ENCODE assay signal across 9 cellular contexts in the genomic region with DNA sequence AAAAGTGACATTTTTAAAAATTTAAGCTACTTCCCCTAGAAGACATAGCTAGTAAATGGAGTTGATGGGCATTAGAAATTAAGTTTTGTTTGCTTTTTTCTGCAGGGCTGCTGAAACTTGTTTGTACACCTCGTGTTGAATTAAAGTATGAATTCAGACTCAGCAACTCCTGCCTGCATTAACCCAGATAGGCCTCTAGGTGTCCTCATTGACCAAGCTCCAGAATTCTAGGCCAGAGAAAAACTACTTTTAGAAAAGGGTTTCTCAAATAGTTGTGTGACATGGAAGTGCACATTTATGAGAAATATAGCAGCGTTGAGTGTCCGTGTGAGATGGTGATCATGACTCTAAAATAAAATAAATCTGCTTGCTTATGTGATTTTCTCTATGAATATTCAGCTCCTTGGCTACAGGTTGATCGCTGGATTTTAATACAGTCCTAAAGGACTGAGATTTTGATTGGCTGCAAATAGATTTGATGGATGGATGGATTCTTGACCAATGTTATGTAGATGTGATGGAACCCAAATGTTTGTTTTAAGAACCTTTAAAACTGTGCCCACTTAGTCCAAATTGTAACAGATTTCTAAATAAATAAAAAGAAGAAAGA. TPM values are rescaled to one million over a fixed set of nuclear protein-coding genes. Genes with fewer than 3 reads are reported as not detected.
DNase-seq lines count a peak whose midpoint lies in the region; ATAC-seq and TF ChIP-seq lines count a peak whose summit lies in the region.
"Had no signal": no experiment of that assay in that cellular context is flagged by ENCODE, and none has a peak within 500 bp of the region (broad histone marks: within the 10 kb centered on the region; RNA-seq: fewer than 3 reads in every experiment).

No MANE protein-coding gene starts in this region.

- H3K36me3 Mint-ChIP-seq in activated naive CD4-positive, alpha-beta T cell treated with anti-CD3 and anti-CD28 coated beads, Interleukin-2, amount 10 ng/mL, durations not matched to agents 7 days and 5 days, result no peaks in the 10 kb centered on the region

- H3K4me3 ChIP-seq in HAP-1, result no peak overlapping the region
- H3K4me3 ChIP-seq in prostate gland, result no peak overlapping the region

- H3K4me1 ChIP-seq in HAP-1 (no peaks in the 10 kb centered on the region), prostate gland (replicated peaks) (no peaks in the 10 kb centered on the region)

- DNase-seq in NCI-H1417 (lab: John Stamatoyannopoulos, UW), result peak; percentile 1 to 63 (median 33)
- no peak for DNase-seq in NCI-H1417 treated with DMSO at 0.1 percent for 48 hours (lab: John Stamatoyannopoulos, UW)
- DNase-seq in HAP-1 (ENCODE audit: low spot score in 2 of 2), result peak; percentile 36 to 78
- peak; percentile 21 for DNase-seq in NCI-H69 (lab: John Stamatoyannopoulos, UW)
- DNase-seq in activated naive CD4-positive, alpha-beta T cell treated with anti-CD3 and anti-CD28 coated beads, Interleukin-2, amount 10 ng/mL, durations not matched to agents 7 days and 5 days, result peak; percentile 33
- no peak for DNase-seq in Right ventricle myocardium superior
- peak; percentile 22 for DNase-seq in prostate gland (ENCODE audit: low spot score)
- no peak for DNase-seq in ecto neural progenitor cell (ENCODE audit: low spot score)

- H3K9me3 ChIP-seq in HAP-1 (no peaks in the 10 kb centered on the region), prostate gland (no peaks in the 10 kb centered on the region)

- ATAC-seq in Right ventricle myocardium superior (ENCODE audit: poor library complexity), result peak; percentile 76

- H3K27ac ChIP-seq in prostate gland, result no peak overlapping the region

- in situ Hi-C loops in HAP-1 (cut with MboI; ENCODE audit: low sequenced_read_pairs), result loop anchor here (5.0 to 25.0 kb wide), 3 partner anchors 146 to 501 kb away; no protein-coding TSS in a partner anchor

- CTCF ChIA-PET in activated naive CD4-positive, alpha-beta T cell treated with anti-CD3 and anti-CD28 coated beads, Interleukin-2, amount 10 ng/mL, durations not matched to agents 7 days and 5 days (lab: Charles Lee), result interaction anchor here (0.7 to 9.9 kb wide), 36 partner anchors 8 to 510 kb away, joined by 3 to 288 read pairs (median 4); a partner anchor contains a TSS

- H3K27ac Mint-ChIP-seq in activated naive CD4-positive, alpha-beta T cell treated with anti-CD3 and anti-CD28 coated beads, Interleukin-2, amount 10 ng/mL, durations not matched to agents 7 days and 5 days, result no peak overlapping the region

- H3K27me3 ChIP-seq in HAP-1 (ENCODE audit: low read depth), result peaks cover 4% of the 10 kb centered on the region; the same call in 1 of the 2 replicates
- no peaks in the 10 kb centered on the region for H3K27me3 ChIP-seq in prostate gland (replicated peaks; ENCODE audit: insufficient read depth)

- WGBS in prostate gland, result 20% methylated on average over 4 of the region's 4 CpGs

- no peak overlapping the region for H3K4me3 Mint-ChIP-seq in activated naive CD4-positive, alpha-beta T cell treated with anti-CD3 and anti-CD28 coated beads, Interleukin-2, amount 10 ng/mL, durations not matched to agents 7 days and 5 days

- no peak for TF ChIP-seq POLR2A in prostate gland (IDR thresholded peaks at IDR 0.05)

- no peaks in the 10 kb centered on the region for H3K27me3 Mint-ChIP-seq in activated naive CD4-positive, alpha-beta T cell treated with anti-CD3 and anti-CD28 coated beads, Interleukin-2, amount 10 ng/mL, durations not matched to agents 7 days and 5 days

- no peaks in the 10 kb centered on the region for H3K9me3 Mint-ChIP-seq in activated naive CD4-positive, alpha-beta T cell treated with anti-CD3 and anti-CD28 coated beads, Interleukin-2, amount 10 ng/mL, durations not matched to agents 7 days and 5 days

- peak; percentile 84 to 94 (median 89) for TF ChIP-seq CTCF in prostate gland (IDR thresholded peaks at IDR 0.05)

- peaks cover 8% of the 10 kb centered on the region for H3K4me1 Mint-ChIP-seq in activated naive CD4-positive, alpha-beta T cell treated with anti-CD3 and anti-CD28 coated beads, Interleukin-2, amount 10 ng/mL, durations not matched to agents 7 days and 5 days

- intact Hi-C loops in Right ventricle myocardium superior (cut with DNase I) (loop anchor here (2.0 to 5.0 kb wide), 3 partner anchors 145 to 511 kb away; no protein-coding TSS in a partner anchor), prostate gland (cut with DNase I) (loop anchor here (2.0 to 5.0 kb wide), 3 partner anchors 146 to 266 kb away; no protein-coding TSS in a partner anchor)

- H3K36me3 ChIP-seq in HAP-1 (replicated peaks), result no peaks in the 10 kb centered on the region
- no peaks in the 10 kb centered on the region for H3K36me3 ChIP-seq in prostate gland

RNA-seq across cellular contexts. Expression of a gene that starts 39.3 kb away (rescaled TPM):
- total RNA-seq in Right ventricle myocardium superior, result 148 TPM
- total RNA-seq in prostate gland, result under 1 TPM in 1 of 2 donors, not detected in 1; 0.50 TPM
- total RNA-seq: subcutaneous adipose tissue had no signal

Comparison
In these comparisons a context has a peak if more than half of its experiments do, and no peak if none do; other contexts are left out.
1. DNase-seq: peak in NCI-H1417 (3 of 3), HAP-1 (2 of 2), NCI-H69 (single experiment), activated naive CD4-positive, alpha-beta T cell treated with anti-CD3 and anti-CD28 coated beads, Interleukin-2, amount 10 ng/mL, durations not matched to agents 7 days and 5 days (single experiment) and prostate gland (single experiment); none in NCI-H1417 treated with DMSO at 0.1 percent for 48 hours (single experiment), Right ventricle myocardium superior (single experiment) and ecto neural progenitor cell (single experiment).
2. RNA of a gene that starts 39.3 kb away (total RNA-seq): 148 TPM in Right ventricle myocardium superior (single experiment); 0.50 TPM in prostate gland; every median in the first group is over 10 times any median in the second.